In genomic region chr11:8098361-8098760, GRCh38 we compare ENCODE assay signal across 18 cellular contexts. TPM values are rescaled to one million over a fixed set of nuclear protein-coding genes. Genes with fewer than 3 reads are reported as not detected.
DNase-seq lines count a peak whose midpoint lies in the region; ATAC-seq and TF ChIP-seq lines count a peak whose summit lies in the region.
"Had no signal": no experiment of that assay in that cellular context is flagged by ENCODE, and none has a peak within 500 bp of the region (broad histone marks: within the 10 kb centered on the region; RNA-seq: fewer than 3 reads in every experiment).

No MANE protein-coding gene starts in this region.

- TF ChIP-seq CTCF in choroid plexus epithelial cell (conservative IDR thresholded peaks at IDR 0.05; ENCODE audit: low read depth, low read length), result no peak

- DNase-seq in AG08395 (ENCODE audit: low spot score) (peak; percentile 77), HS-27A (ENCODE audit: low read depth) (peak; percentile 26), choroid plexus epithelial cell (ENCODE audit: low read depth) (peak; percentile 25), DMS153 (lab: John Stamatoyannopoulos, UW) (no peak)
- no peak for DNase-seq in stimulated activated CD4-positive, alpha-beta T cell treated with anti-CD3 and anti-CD28 coated beads, Interleukin-4, amount 100 ng/mL, for 24 hours
- DNase-seq: activated T-cell treated with anti-CD3 and anti-CD28 coated beads, Interleukin-2, amount 50 U/mL, for 48 hours; Caco-2; central memory CD4-positive, alpha-beta T cell; NCI-H2081; NCI-H69; Peyer's patch; stimulated activated CD4-positive, alpha-beta T cell treated with anti-CD3 and anti-CD28 coated beads, Interleukin-15, amount 100 ng/mL, for 24 hours had no signal

- ATAC-seq in HG03135 (IDR thresholded peaks at IDR 0.05; ENCODE audit: unreplicated experiment), result no peak
- ATAC-seq in GM18498 (IDR thresholded peaks at IDR 0.05; ENCODE audit: unreplicated experiment), result no peak
- ATAC-seq: natural killer cell treated with Interleukin-12 subunit alpha and Interleukin-12 subunit beta and Interleukin-15 and Interleukin-18, amount 100 ng/mL, for 72 hours; stimulated activated naive CD8-positive, alpha-beta T cell treated with anti-CD3 and anti-CD28 coated beads, Interleukin-15, amount 100 ng/mL, for 72 hours had no signal

- no peaks in the 10 kb centered on the region for H3K9me3 ChIP-seq in mesodermal cell (ENCODE audit: control insufficient read depth, low read length)
- H3K9me3 ChIP-seq: Caco-2, Peyer's patch, vagina had no signal

- no peak overlapping the region for H3K4me3 ChIP-seq in choroid plexus epithelial cell (ENCODE audit: low read depth, low read length)
- no peak overlapping the region for H3K4me3 ChIP-seq in mesodermal cell (ENCODE audit: extremely low read depth, insufficient read depth, low read length, poor library complexity, severe bottlenecking)
- H3K4me3 ChIP-seq: Peyer's patch, vagina had no signal

- peak overlapping the region; percentile 43 for H3K27ac ChIP-seq in mesodermal cell (ENCODE audit: low read depth, low read length, severe bottlenecking)
- H3K27ac ChIP-seq: Peyer's patch, vagina had no signal

- peaks cover 12% of the 10 kb centered on the region for H3K4me1 ChIP-seq in mesodermal cell (ENCODE audit: control insufficient read depth, insufficient read depth, low read length, poor library complexity, severe bottlenecking)
- H3K4me1 ChIP-seq: Caco-2, Peyer's patch had no signal

- peaks cover 56% of the 10 kb centered on the region for H3K36me3 ChIP-seq in mesodermal cell (ENCODE audit: control insufficient read depth, insufficient read depth, low read length)

- WGBS in mesodermal cell (ENCODE audit: insufficient coverage in 2 of 2), 2 experiments, result 87 to 92% methylated on average over 4 of the region's 4 CpGs

RNA-seq across cellular contexts. Expression of gene TUB, which starts 17.4 kb away (rescaled TPM):
- 19.4 TPM for polyA plus RNA-seq in mesodermal cell (2013, experiment 1 of 2)
- polyA plus RNA-seq in mesodermal cell (2013, experiment 2 of 2), result 14.1 TPM

Comparison
In these comparisons a context has a peak if more than half of its experiments do, and no peak if none do; other contexts are left out.
1. DNase-seq: peak in AG08395 (single experiment), HS-27A (single experiment) and choroid plexus epithelial cell (single experiment); none in DMS153 (single experiment) and stimulated activated CD4-positive, alpha-beta T cell treated with anti-CD3 and anti-CD28 coated beads, Interleukin-4, amount 100 ng/mL, for 24 hours (single experiment).